1 cellular context compared by ENCODE assay signal in the genomic region with DNA sequence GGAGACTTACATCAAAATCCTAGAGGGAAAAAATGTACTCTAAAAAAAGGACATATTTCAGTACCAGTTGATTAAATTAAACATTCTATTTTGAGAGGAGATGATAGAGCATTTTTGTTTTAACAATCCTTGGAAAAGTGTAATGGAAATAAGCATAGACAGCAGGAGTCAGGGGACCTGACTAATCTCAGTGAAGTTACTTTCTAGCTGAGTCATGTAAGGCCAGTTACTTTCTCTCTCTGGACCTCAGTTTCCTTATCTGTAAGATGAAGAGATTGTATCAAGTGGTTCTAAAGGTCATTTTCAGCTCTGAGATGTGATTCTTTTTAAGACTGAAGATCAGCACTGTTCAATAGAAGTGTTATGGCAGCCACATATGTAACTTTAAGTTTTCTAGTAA.
TF ChIP-seq lines count a peak whose summit lies in the region.

No MANE protein-coding gene starts in this region.

TF ChIP-seq in H1, 55 proteins besides CTCF, POLR2A, EP300 and RAD21:
- TF ChIP-seq GTF2F1 (IDR thresholded peaks at IDR 0.05; ENCODE audit: borderline replicate concordance, low read depth, low read length) (no peak), BACH1 (IDR thresholded peaks at IDR 0.05; ENCODE audit: low read length) (peak; percentile 67), MAFK (IDR thresholded peaks at IDR 0.05; ENCODE audit: low read depth, low read length) (0 out of 2 replicates have a peak, but pooled peaks have one; percentile 19), EZH2 (IDR thresholded peaks at IDR 0.05; ENCODE audit: low read depth, low read length, severe bottlenecking) (no peak), HDAC2 (IDR thresholded peaks at IDR 0.05; ENCODE audit: borderline replicate concordance in 1 of 2, low read depth in 2 of 2, low read length in 2 of 2) (no peak), SIN3A (conservative IDR thresholded peaks at IDR 0.05 in 1 of 2, IDR thresholded peaks at IDR 0.05 in 1 of 2; ENCODE audit: low read depth in 1 of 2, low read length in 2 of 2) (no peak), ZNF274 (IDR thresholded peaks at IDR 0.05; ENCODE audit: borderline replicate concordance, extremely low read depth, low read length) (no peak)
